Comparison of ENCODE assay signal across 22 cellular contexts in genomic region chr18:70085641-70086040, GRCh38.
DNase-seq lines count a peak whose midpoint lies in the region; ATAC-seq, FAIRE-seq and TF ChIP-seq lines count a peak whose summit lies in the region.
"Had no signal": no experiment of that assay in that cellular context is flagged by ENCODE, and none has a peak within 500 bp of the region (broad histone marks: within the 10 kb centered on the region; RNA-seq: fewer than 3 reads in every experiment).

No MANE protein-coding gene starts in this region.

- H3K9me3 ChIP-seq in right lobe of liver, result no peaks in the 10 kb centered on the region
- H3K9me3 ChIP-seq: A549; BE2C; BLaER1 treated with 17β-estradiol and CSF1 and Interleukin-3, amounts not matched to agents 10 nM and 100 nM had no signal

- ATAC-seq in left lobe of liver (peak; percentile 79), right lobe of liver (peak; percentile 72 to 88 (median 82)), HG03460 (IDR thresholded peaks at IDR 0.05; ENCODE audit: unreplicated experiment) (no peak)
- ATAC-seq: A549, GM12878, HCT116 had no signal

- WGBS in right lobe of liver (ENCODE audit: insufficient coverage, low coverage, low lambda C conversion rate, missing lambda C conversion rate), result 9% methylated on average over 5 of the region's 5 CpGs

- H3K4me3 ChIP-seq in NB4 (ENCODE audit: low read depth, low read length) (no peak overlapping the region), right lobe of liver (peak overlapping the region in 2 of 3 donors; percentile 4 to 20)
- H3K4me3 ChIP-seq: A549; BLaER1 treated with 17β-estradiol and CSF1 and Interleukin-3, amounts not matched to agents 10 nM and 100 nM; GM12878; GM23248 had no signal

- no peaks in the 10 kb centered on the region for H3K27me3 ChIP-seq in right lobe of liver
- H3K27me3 ChIP-seq: BE2C; BLaER1 treated with 17β-estradiol and CSF1 and Interleukin-3, amounts not matched to agents 10 nM and 100 nM had no signal

- H3K4me1 ChIP-seq in right lobe of liver, result peaks cover 0 to 4% (median 0%) of the 10 kb centered on the region in 4 donors
- H3K4me1 ChIP-seq: A549; BE2C; BLaER1 treated with 17β-estradiol and CSF1 and Interleukin-3, amounts not matched to agents 10 nM and 100 nM had no signal

- peak; percentile 5 for FAIRE-seq in GM12892 (lab: Jason Lieb, UNC)
- FAIRE-seq: A549, GM12878 had no signal

- peaks cover 0 to 8% (median 0%) of the 10 kb centered on the region in 4 donors for H3K36me3 ChIP-seq in right lobe of liver
- H3K36me3 ChIP-seq: BE2C had no signal

- no peak for TF ChIP-seq CTCF in NB4 (IDR thresholded peaks at IDR 0.05; ENCODE audit: low read depth, low read length)
- no peak for TF ChIP-seq CTCF in right lobe of liver (IDR thresholded peaks at IDR 0.05)

- peak overlapping the region in 2 of 3 donors; percentile 58 to 73 for H3K27ac ChIP-seq in right lobe of liver
- H3K27ac ChIP-seq: A549; BLaER1 treated with 17β-estradiol and CSF1 and Interleukin-3, amounts not matched to agents 10 nM and 100 nM; GM23248 had no signal

- DNase-seq in GM12892 (ENCODE audit: insufficient read length) (no peak), NB4 (ENCODE audit: low read depth) (peak; percentile 2), left lobe of liver (ENCODE audit: low spot score) (no peak), right lobe of liver (peak in 1 of 3 donors; percentile 53), posterior cingulate gyrus (no peak), iPS-NIHi11 (ENCODE audit: low spot score) (no peak)
- DNase-seq: 8988T; ACHN; BE2C; CD4-positive, alpha-beta T cell; CD8-positive, alpha-beta memory T cell; DMS 273 treated with DMSO at 0.1 percent for 48 hours; DMS79; EL; GDM1; GM23248; H9 had no signal

- TF ChIP-seq POLR2A in GM12892 (IDR thresholded peaks at IDR 0.05; ENCODE audit: low read depth, low read length) (no peak), NB4 (IDR thresholded peaks at IDR 0.05; ENCODE audit: extremely low read depth, insufficient read length) (no peak), right lobe of liver (IDR thresholded peaks at IDR 0.05) (no peak)

- intact Hi-C loops in right lobe of liver (cut with DNase I), result no loop called here
- intact Hi-C loops in posterior cingulate gyrus (cut with DNase I), result loop anchor here (10.0 kb wide), 1 partner anchor 1241 kb away; no protein-coding TSS in a partner anchor
